ENCODE assay signal across 13 cellular contexts in genomic region chr6:77834591-77834996, GRCh38.
DNase-seq lines count a peak whose midpoint lies in the region; ATAC-seq and TF ChIP-seq lines count a peak whose summit lies in the region.
"Had no signal": no experiment of that assay in that cellular context is flagged by ENCODE, and none has a peak within 500 bp of the region (broad histone marks: within the 10 kb centered on the region; RNA-seq: fewer than 3 reads in every experiment).

No MANE protein-coding gene starts in this region.

- peak; percentile 92 for ATAC-seq in left colon
- peak; percentile 73 for ATAC-seq in mucosa of descending colon
- ATAC-seq in GM18498 (IDR thresholded peaks at IDR 0.05; ENCODE audit: unreplicated experiment): no peak
- ATAC-seq: CD8-positive, alpha-beta T cell had no signal

- no peaks in the 10 kb centered on the region for H3K4me1 ChIP-seq in mucosa of descending colon (ENCODE audit: low read depth)
- H3K4me1 ChIP-seq: HAP-1 had no signal

- no peak overlapping the region for H3K4me3 ChIP-seq in mucosa of descending colon
- H3K4me3 ChIP-seq: HAP-1 had no signal

- H3K36me3 Mint-ChIP-seq in CD14-positive monocyte: no peaks in the 10 kb centered on the region
- H3K36me3 Mint-ChIP-seq: CD8-positive, alpha-beta T cell had no signal

- no peaks in the 10 kb centered on the region for H3K36me3 ChIP-seq in mucosa of descending colon (ENCODE audit: low read depth)
- H3K36me3 ChIP-seq: HAP-1 had no signal

- H3K9me3 ChIP-seq in mucosa of descending colon: no peaks in the 10 kb centered on the region
- H3K9me3 ChIP-seq: HAP-1 had no signal

- peaks cover 0 to 9% (median 2%) of the 10 kb centered on the region in 7 donors for H3K9me3 Mint-ChIP-seq in CD14-positive monocyte

- no peak for TF ChIP-seq CTCF in mucosa of descending colon (IDR thresholded peaks at IDR 0.05)
- TF ChIP-seq CTCF in CD14-positive monocyte (IDR thresholded peaks at IDR 0.05): no peak

- H3K4me1 Mint-ChIP-seq in CD14-positive monocyte: no peaks in the 10 kb centered on the region
- H3K4me1 Mint-ChIP-seq: B cell had no signal

- no peak overlapping the region for H3K4me3 Mint-ChIP-seq in CD14-positive monocyte
- H3K4me3 Mint-ChIP-seq: B cell; CD8-positive, alpha-beta T cell had no signal

- H3K27me3 Mint-ChIP-seq in CD14-positive monocyte (ENCODE audit: low read depth in 3 of 3): no peaks in the 10 kb centered on the region
- H3K27me3 Mint-ChIP-seq: B cell had no signal

- intact Hi-C loops in left colon (cut with DNase I, micrococcal nuclease): no loop called here
- intact Hi-C loops in mucosa of descending colon (cut with DNase I, micrococcal nuclease): no loop called here
- intact Hi-C loops in CD14-positive monocyte (cut with micrococcal nuclease): no loop called here

- DNase-seq in HuH-7.5 (ENCODE audit: low spot score) (peak; percentile 12), left colon (no peak), mucosa of descending colon (peak in 2 of 3 donors; percentile 12 to 23), activated gamma-delta T cell (lab: John Stamatoyannopoulos, UW) (no peak), CD14-positive monocyte (ENCODE audit: low spot score) (no peak)
- no peak for DNase-seq in stimulated activated CD4-positive, alpha-beta T cell treated with anti-CD3 and anti-CD28 coated beads, Interleukin-2, amount 100 ng/mL, for 24 hours
- DNase-seq: CD8-positive, alpha-beta T cell; COR-L47; DND-41; GDM1 had no signal

- H3K27ac Mint-ChIP-seq in CD14-positive monocyte: no peak overlapping the region
- H3K27ac Mint-ChIP-seq: B cell; CD8-positive, alpha-beta T cell had no signal

Comparison
In these comparisons a context has a peak if more than half of its experiments do, and no peak if none do; other contexts are left out.
1. DNase-seq: peak in HuH-7.5 (single experiment) and mucosa of descending colon (2 of 3); none in left colon (0 of 2), activated gamma-delta T cell (single experiment), CD14-positive monocyte (single experiment) and stimulated activated CD4-positive, alpha-beta T cell treated with anti-CD3 and anti-CD28 coated beads, Interleukin-2, amount 100 ng/mL, for 24 hours (0 of 2).